In genomic region chr4:123786955-123787354, GRCh38 we compare ENCODE assay signal across 10 cellular contexts.
DNase-seq lines count a peak whose midpoint lies in the region; TF ChIP-seq lines count a peak whose summit lies in the region.
"Had no signal": no experiment of that assay in that cellular context is flagged by ENCODE, and none has a peak within 500 bp of the region (broad histone marks: within the 10 kb centered on the region; RNA-seq: fewer than 3 reads in every experiment).

No MANE protein-coding gene starts in this region.

- H3K27me3 ChIP-seq in muscle layer of duodenum (ENCODE audit: low read depth, low read length) (no peaks in the 10 kb centered on the region), tibial artery (no peaks in the 10 kb centered on the region)

- no peak for TF ChIP-seq CTCF in tibial artery (IDR thresholded peaks at IDR 0.05)

- H3K36me3 ChIP-seq in muscle layer of duodenum (ENCODE audit: control insufficient read depth in 1 of 2, insufficient read depth in 2 of 2, low read length in 2 of 2) (no peaks in the 10 kb centered on the region), tibial artery (no peaks in the 10 kb centered on the region)

- H3K4me3 ChIP-seq in muscle layer of duodenum (ENCODE audit: low read depth in 1 of 2, low read length in 2 of 2) (no peak overlapping the region), tibial artery (no peak overlapping the region)

- H3K27ac ChIP-seq in muscle layer of duodenum (ENCODE audit: low read length): peak overlapping the region; percentile 27
- H3K27ac ChIP-seq in tibial artery: peak overlapping the region; percentile 46 to 62

- H3K4me1 ChIP-seq in muscle layer of duodenum (ENCODE audit: control insufficient read depth in 1 of 2, insufficient read depth in 2 of 2, low read length in 2 of 2) (no peaks in the 10 kb centered on the region), tibial artery (peaks cover 0 to 61% (median 14%) of the 10 kb centered on the region in 4 donors)

- intact Hi-C loops in tibial artery (cut with DNase I; ENCODE audit: low total_unique reads): no loop called here

- DNase-seq in RPMI7951 (ENCODE audit: low read depth) (peak; percentile 45), fibroblast of gingiva (ENCODE audit: low read depth) (peak; percentile 13), tibial artery (no peak), G401 (ENCODE audit: low spot score) (no peak), AML-193 (lab: John Stamatoyannopoulos, UW) (no peak), DMS153 (lab: John Stamatoyannopoulos, UW) (no peak)
- DNase-seq in stimulated activated CD4-positive, alpha-beta T cell treated with anti-CD3 and anti-CD28 coated beads, Interleukin-2, amount 100 ng/mL, for 48 hours: no peak
- DNase-seq: activated CD8-positive, alpha-beta memory T cell treated with anti-CD3 and anti-CD28 coated beads, Interleukin-2, amount 50 U/mL, for 4 hours; T-helper 9 cell had no signal

- H3K9me3 ChIP-seq in muscle layer of duodenum (ENCODE audit: control insufficient read depth in 1 of 2, low read length in 2 of 2) (no peaks in the 10 kb centered on the region), tibial artery (no peaks in the 10 kb centered on the region)

- in situ Hi-C loops in G401 (cut with HindIII; ENCODE audit: low sequenced_read_pairs): no loop called here

Comparison
In these comparisons a context has a peak if more than half of its experiments do, and no peak if none do; other contexts are left out.
1. DNase-seq: peak in RPMI7951 (single experiment) and fibroblast of gingiva (single experiment); none in tibial artery (0 of 2), G401 (single experiment), AML-193 (0 of 2), stimulated activated CD4-positive, alpha-beta T cell treated with anti-CD3 and anti-CD28 coated beads, Interleukin-2, amount 100 ng/mL, for 48 hours (0 of 2) and DMS153 (single experiment).